In genomic region chr18:13577091-13577697, GRCh38 we compare ENCODE assay signal across 8 cellular contexts.
DNase-seq lines count a peak whose midpoint lies in the region; ATAC-seq, FAIRE-seq and TF ChIP-seq lines count a peak whose summit lies in the region.

No MANE protein-coding gene starts in this region.

- no peaks in the 10 kb centered on the region for H3K27me3 Mint-ChIP-seq in effector memory CD8-positive, alpha-beta T cell
- no peaks in the 10 kb centered on the region for H3K27me3 Mint-ChIP-seq in stimulated activated memory B cell treated with anti-CD40 and anti-IgM and Interleukin-4, amounts not matched to agents 10 μg/mL and 1 μg/mL and 100 μg/mL, for 72 hours
- peaks cover 19% of the 10 kb centered on the region for H3K27me3 Mint-ChIP-seq in Caco-2 (ENCODE audit: insufficient read depth, unreplicated experiment)

- no peak for TF ChIP-seq EP300 in HepG2 (IDR thresholded peaks at IDR 0.05; ENCODE audit: low read depth in 2 of 2, low read length in 2 of 2)
- no peak for TF ChIP-seq EP300 in HepG2 (CRISPR knock-in tag; IDR thresholded peaks at IDR 0.05; ENCODE audit: borderline replicate concordance)

- no TSS peak for BruUV-seq in HepG2 (replicated peaks; lab: Mats Ljungman, UMichigan)
- no TSS peak for BruUV-seq in Caco-2 (replicated peaks; lab: Mats Ljungman, UMichigan)

- peak overlapping the region; percentile 45 to 87 for H3K27ac Mint-ChIP-seq in effector memory CD8-positive, alpha-beta T cell
- H3K27ac Mint-ChIP-seq in stimulated activated memory B cell treated with anti-CD40 and anti-IgM and Interleukin-4, amounts not matched to agents 10 μg/mL and 1 μg/mL and 100 μg/mL, for 72 hours: peak overlapping the region; percentile 93
- H3K27ac Mint-ChIP-seq in Caco-2 (ENCODE audit: unreplicated experiment): no peak overlapping the region

- H3K9me3 ChIP-seq in right lobe of liver: no peaks in the 10 kb centered on the region
- H3K9me3 ChIP-seq in HepG2 (ENCODE audit: low read length): no peaks in the 10 kb centered on the region
- no peaks in the 10 kb centered on the region for H3K9me3 ChIP-seq in Caco-2

- peaks cover 5% of the 10 kb centered on the region; the same call in 1 of the 2 replicates for H4K20me1 ChIP-seq in HepG2 (ENCODE audit: insufficient read depth, low read length)

- H2AFZ ChIP-seq in HepG2 (ENCODE audit: low read length): no peak overlapping the region

- FAIRE-seq in HepG2 (lab: Jason Lieb, UNC): no peak

- intact Hi-C loops in right lobe of liver (cut with DNase I) (no loop called here), HepG2 (cut with micrococcal nuclease; ENCODE audit: unreplicated experiment) (no loop called here), Caco-2 (cut with micrococcal nuclease; ENCODE audit: unreplicated experiment) (no loop called here)

- TF ChIP-seq CTCF in right lobe of liver (IDR thresholded peaks at IDR 0.05): no peak
- TF ChIP-seq CTCF in HepG2 (CRISPR knock-in tag; IDR thresholded peaks at IDR 0.05): no peak
- TF ChIP-seq CTCF in Caco-2 (IDR thresholded peaks at IDR 0.05; ENCODE audit: insufficient read depth in 1 of 2, low read depth in 1 of 2, low read length in 1 of 2, severe bottlenecking in 1 of 2, unreplicated experiment in 1 of 2): no peak

- H3K4me2 ChIP-seq in HepG2 (ENCODE audit: low read depth, low read length): no peak overlapping the region

- H3K9me3 Mint-ChIP-seq in effector memory CD8-positive, alpha-beta T cell: no peaks in the 10 kb centered on the region
- no peaks in the 10 kb centered on the region for H3K9me3 Mint-ChIP-seq in stimulated activated memory B cell treated with anti-CD40 and anti-IgM and Interleukin-4, amounts not matched to agents 10 μg/mL and 1 μg/mL and 100 μg/mL, for 72 hours
- no peaks in the 10 kb centered on the region for H3K9me3 Mint-ChIP-seq in Caco-2 (ENCODE audit: unreplicated experiment)

- H3K79me2 ChIP-seq in HepG2 (ENCODE audit: insufficient read depth, low read length): no peaks in the 10 kb centered on the region

- DNase-seq in right lobe of liver (no peak), HepG2 (ENCODE audit: low spot score) (no peak), mucosa of gallbladder (ENCODE audit: low spot score) (no peak), Caco-2 (no peak)
- no peak for DNase-seq in effector memory CD8-positive, alpha-beta T cell

- H3K4me1 Mint-ChIP-seq in effector memory CD8-positive, alpha-beta T cell (ENCODE audit: low read depth in 2 of 2): peaks cover 26 to 39% of the 10 kb centered on the region in 2 donors
- H3K4me1 Mint-ChIP-seq in stimulated activated memory B cell treated with anti-CD40 and anti-IgM and Interleukin-4, amounts not matched to agents 10 μg/mL and 1 μg/mL and 100 μg/mL, for 72 hours: peaks cover 43% of the 10 kb centered on the region
- no peaks in the 10 kb centered on the region for H3K4me1 Mint-ChIP-seq in Caco-2 (ENCODE audit: low read depth, unreplicated experiment)

- H3K4me3 ChIP-seq in right lobe of liver (no peak overlapping the region), HepG2 (replicated peaks in 1 of 3; ENCODE audit: insufficient read depth in 1 of 3, low read depth in 2 of 3, low read length in 3 of 3) (no peak overlapping the region), Caco-2 (ENCODE audit: low read depth, low read length) (no peak overlapping the region)

- H3K4me1 ChIP-seq in right lobe of liver: no peaks in the 10 kb centered on the region
- H3K4me1 ChIP-seq in HepG2 (ENCODE audit: insufficient read depth, low read length): no peaks in the 10 kb centered on the region
- H3K4me1 ChIP-seq in Caco-2: no peaks in the 10 kb centered on the region

- no peak overlapping the region for H3K27ac ChIP-seq in right lobe of liver
- no peak overlapping the region for H3K27ac ChIP-seq in HepG2 (ENCODE audit: extremely low read length, insufficient read depth, low read length)

- H3K36me3 ChIP-seq in right lobe of liver (no peaks in the 10 kb centered on the region), HepG2 (replicated peaks in 1 of 2; ENCODE audit: control insufficient read depth in 1 of 2, insufficient read depth in 2 of 2, low read length in 2 of 2) (no peaks in the 10 kb centered on the region), Caco-2 (ENCODE audit: control insufficient read depth, insufficient read depth, low read length) (no peaks in the 10 kb centered on the region)

- H3K27me3 ChIP-seq in right lobe of liver (no peaks in the 10 kb centered on the region), HepG2 (ENCODE audit: control insufficient read depth in 1 of 2, insufficient read depth in 2 of 2, low read length in 2 of 2) (no peaks in the 10 kb centered on the region), Caco-2 (replicated peaks; ENCODE audit: control insufficient read depth, insufficient read depth, low read length) (no peaks in the 10 kb centered on the region)

- H3K36me3 Mint-ChIP-seq in effector memory CD8-positive, alpha-beta T cell (ENCODE audit: insufficient read depth): peaks cover 6% of the 10 kb centered on the region
- H3K36me3 Mint-ChIP-seq in stimulated activated memory B cell treated with anti-CD40 and anti-IgM and Interleukin-4, amounts not matched to agents 10 μg/mL and 1 μg/mL and 100 μg/mL, for 72 hours: no peaks in the 10 kb centered on the region
- H3K36me3 Mint-ChIP-seq in Caco-2 (ENCODE audit: insufficient read depth, unreplicated experiment): no peaks in the 10 kb centered on the region

- no peak for TF ChIP-seq RAD21 in HepG2 (CRISPR knock-in tag; IDR thresholded peaks at IDR 0.05)

- TF ChIP-seq POLR2A in right lobe of liver (IDR thresholded peaks at IDR 0.05): no peak
- TF ChIP-seq POLR2A in HepG2 (IDR thresholded peaks at IDR 0.05; ENCODE audit: insufficient read depth in 1 of 2, low read depth in 2 of 2, low read length in 2 of 2): no peak

- WGBS in right lobe of liver (ENCODE audit: insufficient coverage, low coverage, low lambda C conversion rate, missing lambda C conversion rate): 55% methylated on average over 10 of the region's 10 CpGs
- 95% methylated on average over 10 of the region's 10 CpGs for WGBS in HepG2 (ENCODE audit: low lambda C conversion rate)

- ATAC-seq in right lobe of liver (peak; percentile 32 to 66 (median 47)), HepG2 (no peak), HG03025 (IDR thresholded peaks at IDR 0.05; ENCODE audit: low FRiP score, unreplicated experiment) (peak; percentile 78), SK-N-SH treated with all-trans-retinoic acid at 6 μM for 48 hours (peak; percentile 47; the same call in 1 of the 3 replicates)
- peak; percentile 68 for ATAC-seq in effector memory CD8-positive, alpha-beta T cell (replicated peaks)
- peak; percentile 94 for ATAC-seq in stimulated activated memory B cell treated with anti-CD40 and anti-IgM and Interleukin-4, amounts not matched to agents 10 μg/mL and 1 μg/mL and 100 μg/mL, for 72 hours

- no peak overlapping the region for H3K9ac ChIP-seq in HepG2 (ENCODE audit: insufficient read depth, low read depth, low read length)

- POLR2A ChIA-PET in HepG2 (lab: Yijun Ruan, JAX) (no interaction called here), Caco-2 (lab: Charles Lee) (no interaction called here)

- in situ Hi-C loops in HepG2 (cut with HindIII; ENCODE audit: extremely low pct_ligation_motif_present, low pct_unique_long_range_greater_than_20kb): no loop called here

- CTCF ChIA-PET in HepG2 (lab: Yijun Ruan, JAX; ENCODE audit: low intra/inter-chr PET ratio, low total read pairs): no interaction called here
- CTCF ChIA-PET in Caco-2 (lab: Charles Lee): no interaction called here

- H3K4me3 Mint-ChIP-seq in effector memory CD8-positive, alpha-beta T cell: peak overlapping the region; percentile 67 to 68
- peak overlapping the region; percentile 60 for H3K4me3 Mint-ChIP-seq in stimulated activated memory B cell treated with anti-CD40 and anti-IgM and Interleukin-4, amounts not matched to agents 10 μg/mL and 1 μg/mL and 100 μg/mL, for 72 hours
- no peak overlapping the region for H3K4me3 Mint-ChIP-seq in Caco-2 (ENCODE audit: unreplicated experiment)

TF ChIP-seq in HepG2, 621 proteins besides CTCF, POLR2A, EP300 and RAD21 (continues in another document):
- TF ChIP-seq MEIS2 (CRISPR knock-in tag; IDR thresholded peaks at IDR 0.05) (no peak), ZNF710 (CRISPR knock-in tag; IDR thresholded peaks at IDR 0.05; ENCODE audit: borderline replicate concordance) (no peak), FOXP1 (IDR thresholded peaks at IDR 0.05) (no peak), FOXP1 (CRISPR knock-in tag; IDR thresholded peaks at IDR 0.05) (no peak), MXI1 (IDR thresholded peaks at IDR 0.05; ENCODE audit: borderline replicate concordance, low read depth, low read length) (no peak)

TF ChIP-seq in SK-N-SH treated with all-trans-retinoic acid at 6 μM for 48 hours, 23 proteins besides CTCF, POLR2A, EP300 and RAD21 (continues in another document):
- no peak for TF ChIP-seq OSR1 (CRISPR knock-in tag; IDR thresholded peaks at IDR 0.05)
- no peak for TF ChIP-seq TCF4 (CRISPR knock-in tag; IDR thresholded peaks at IDR 0.05; ENCODE audit: borderline replicate concordance)
- no peak for TF ChIP-seq GLIS3 (CRISPR knock-in tag; IDR thresholded peaks at IDR 0.05)
- no peak for TF ChIP-seq ARNTL (CRISPR knock-in tag; IDR thresholded peaks at IDR 0.05; ENCODE audit: borderline replicate concordance, low read depth)
- TF ChIP-seq CREB5 (CRISPR knock-in tag; IDR thresholded peaks at IDR 0.05; ENCODE audit: low read depth): no peak
- TF ChIP-seq POU6F1 (CRISPR knock-in tag; IDR thresholded peaks at IDR 0.05; ENCODE audit: borderline replicate concordance, low read depth): no peak
- no peak for TF ChIP-seq ZC3H10 (CRISPR knock-in tag; IDR thresholded peaks at IDR 0.05)
